ENCODE assay signal across 8 cellular contexts in genomic region chrY:13479828-13480227, GRCh38.
DNase-seq lines count a peak whose midpoint lies in the region; ATAC-seq and FAIRE-seq lines count a peak whose summit lies in the region.

UTY (minus strand) TSS chrY:13480033; CDS start chrY:13479665, 368 bp downstream.

- peak; percentile 99 for FAIRE-seq in GM18507 (lab: Jason Lieb, UNC)

- ATAC-seq in GM18867 (IDR thresholded peaks at IDR 0.05; ENCODE audit: unreplicated experiment) = no peak

- peak; percentile 29 for DNase-seq in GM18507 (ENCODE audit: extremely low spot score, insufficient read length, low read depth)
- peak; percentile 54 for DNase-seq in HS-5 (ENCODE audit: low read depth)
- DNase-seq in activated CD4-positive, alpha-beta T cell treated with anti-CD3 and anti-CD28 coated beads, Interleukin-2, amount 50 U/mL, for 1 hour = peak; percentile 60
- DNase-seq in germinal center (ENCODE audit: low spot score) = peak; percentile 70
- DNase-seq in stimulated activated CD4-positive, alpha-beta T cell treated with anti-CD3 and anti-CD28 coated beads, Interleukin-1b, Interleukin-23, amount 100 ng/mL, for 1 hour (ENCODE audit: low read depth in 2 of 2) = peak; percentile 12 to 34
- no peak for DNase-seq in AG08396 (ENCODE audit: low spot score)
- no peak for DNase-seq in SIG-M5 treated with dmso at 0.1 percent for 504 hours (lab: John Stamatoyannopoulos, UW; ENCODE audit: unreplicated experiment)

Comparison
In these comparisons a context has a peak if more than half of its experiments do, and no peak if none do; other contexts are left out.
1. DNase-seq: peak in GM18507 (single experiment), HS-5 (single experiment), activated CD4-positive, alpha-beta T cell treated with anti-CD3 and anti-CD28 coated beads, Interleukin-2, amount 50 U/mL, for 1 hour (single experiment), germinal center (single experiment) and stimulated activated CD4-positive, alpha-beta T cell treated with anti-CD3 and anti-CD28 coated beads, Interleukin-1b, Interleukin-23, amount 100 ng/mL, for 1 hour (2 of 2); none in AG08396 (single experiment) and SIG-M5 treated with dmso at 0.1 percent for 504 hours (single experiment).